8 cellular contexts compared by ENCODE assay signal in genomic region chr3:33909547-33909946, GRCh38.
"Had no signal": no experiment of that assay in that cellular context is flagged by ENCODE, and none has a peak within 500 bp of the region (broad histone marks: within the 10 kb centered on the region; RNA-seq: fewer than 3 reads in every experiment).

No MANE protein-coding gene starts in this region.

- DNase-seq: GM23248, GOT3, H7, HFFc6 had no signal

- ATAC-seq: HCT116, HepG2 had no signal

- H3K36me3 ChIP-seq: HAP-1 had no signal

- FAIRE-seq: HepG2 had no signal

- H3K9ac ChIP-seq: GM23248 had no signal

- H3K27ac ChIP-seq: GM23248, HL-60 had no signal

- H3K4me3 ChIP-seq: GM23248, HAP-1 had no signal

- H2AFZ ChIP-seq: GM23248 had no signal

- H3K9me3 ChIP-seq: HAP-1 had no signal
